2 cellular contexts compared by ENCODE assay signal in the genomic region with DNA sequence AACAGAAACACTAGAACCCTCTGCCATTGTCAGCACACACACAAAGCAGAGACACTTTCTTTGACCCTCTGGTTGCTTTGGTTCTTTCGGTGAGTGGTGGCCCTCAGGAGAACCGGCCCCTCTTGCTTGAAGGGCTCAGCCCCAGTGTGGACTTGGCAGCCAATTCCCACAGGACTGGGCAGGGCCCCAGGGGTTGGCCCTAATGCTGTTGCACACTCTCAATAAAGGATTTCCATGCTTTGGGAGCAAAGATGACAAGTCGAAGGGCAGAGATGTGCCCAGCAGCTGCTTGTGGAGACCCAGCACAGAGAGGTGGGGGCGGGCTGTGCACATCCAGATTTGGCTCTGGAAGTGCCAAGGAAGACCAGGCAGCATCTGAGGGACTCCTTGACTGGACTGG.
TF ChIP-seq lines count a peak whose summit lies in the region.

No MANE protein-coding gene starts in this region.

TF ChIP-seq in WTC11, 78 proteins besides CTCF, POLR2A, EP300 and RAD21 (continued from another document):
- TF ChIP-seq, protein P1, sequence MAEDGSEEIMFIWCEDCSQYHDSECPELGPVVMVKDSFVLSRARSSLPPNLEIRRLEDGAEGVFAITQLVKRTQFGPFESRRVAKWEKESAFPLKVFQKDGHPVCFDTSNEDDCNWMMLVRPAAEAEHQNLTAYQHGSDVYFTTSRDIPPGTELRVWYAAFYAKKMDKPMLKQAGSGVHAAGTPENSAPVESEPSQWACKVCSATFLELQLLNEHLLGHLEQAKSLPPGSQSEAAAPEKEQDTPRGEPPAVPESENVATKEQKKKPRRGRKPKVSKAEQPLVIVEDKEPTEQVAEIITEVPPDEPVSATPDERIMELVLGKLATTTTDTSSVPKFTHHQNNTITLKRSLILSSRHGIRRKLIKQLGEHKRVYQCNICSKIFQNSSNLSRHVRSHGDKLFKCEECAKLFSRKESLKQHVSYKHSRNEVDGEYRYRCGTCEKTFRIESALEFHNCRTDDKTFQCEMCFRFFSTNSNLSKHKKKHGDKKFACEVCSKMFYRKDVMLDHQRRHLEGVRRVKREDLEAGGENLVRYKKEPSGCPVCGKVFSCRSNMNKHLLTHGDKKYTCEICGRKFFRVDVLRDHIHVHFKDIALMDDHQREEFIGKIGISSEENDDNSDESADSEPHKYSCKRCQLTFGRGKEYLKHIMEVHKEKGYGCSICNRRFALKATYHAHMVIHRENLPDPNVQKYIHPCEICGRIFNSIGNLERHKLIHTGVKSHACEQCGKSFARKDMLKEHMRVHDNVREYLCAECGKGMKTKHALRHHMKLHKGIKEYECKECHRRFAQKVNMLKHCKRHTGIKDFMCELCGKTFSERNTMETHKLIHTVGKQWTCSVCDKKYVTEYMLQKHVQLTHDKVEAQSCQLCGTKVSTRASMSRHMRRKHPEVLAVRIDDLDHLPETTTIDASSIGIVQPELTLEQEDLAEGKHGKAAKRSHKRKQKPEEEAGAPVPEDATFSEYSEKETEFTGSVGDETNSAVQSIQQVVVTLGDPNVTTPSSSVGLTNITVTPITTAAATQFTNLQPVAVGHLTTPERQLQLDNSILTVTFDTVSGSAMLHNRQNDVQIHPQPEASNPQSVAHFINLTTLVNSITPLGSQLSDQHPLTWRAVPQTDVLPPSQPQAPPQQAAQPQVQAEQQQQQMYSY (CRISPR knock-in tag; IDR thresholded peaks at IDR 0.05): 0 out of 2 replicates have a peak, but pooled peaks have one; percentile 15

TF ChIP-seq in liver, 16 proteins besides CTCF, POLR2A, EP300 and RAD21 (continued from another document):
- TF ChIP-seq, protein P2, sequence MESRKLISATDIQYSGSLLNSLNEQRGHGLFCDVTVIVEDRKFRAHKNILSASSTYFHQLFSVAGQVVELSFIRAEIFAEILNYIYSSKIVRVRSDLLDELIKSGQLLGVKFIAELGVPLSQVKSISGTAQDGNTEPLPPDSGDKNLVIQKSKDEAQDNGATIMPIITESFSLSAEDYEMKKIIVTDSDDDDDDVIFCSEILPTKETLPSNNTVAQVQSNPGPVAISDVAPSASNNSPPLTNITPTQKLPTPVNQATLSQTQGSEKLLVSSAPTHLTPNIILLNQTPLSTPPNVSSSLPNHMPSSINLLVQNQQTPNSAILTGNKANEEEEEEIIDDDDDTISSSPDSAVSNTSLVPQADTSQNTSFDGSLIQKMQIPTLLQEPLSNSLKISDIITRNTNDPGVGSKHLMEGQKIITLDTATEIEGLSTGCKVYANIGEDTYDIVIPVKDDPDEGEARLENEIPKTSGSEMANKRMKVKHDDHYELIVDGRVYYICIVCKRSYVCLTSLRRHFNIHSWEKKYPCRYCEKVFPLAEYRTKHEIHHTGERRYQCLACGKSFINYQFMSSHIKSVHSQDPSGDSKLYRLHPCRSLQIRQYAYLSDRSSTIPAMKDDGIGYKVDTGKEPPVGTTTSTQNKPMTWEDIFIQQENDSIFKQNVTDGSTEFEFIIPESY (IDR thresholded peaks at IDR 0.05): no peak
TF ChIP-seq in liver: peak in this region for 0.
